8 cellular contexts compared by ENCODE assay signal in the genomic region with DNA sequence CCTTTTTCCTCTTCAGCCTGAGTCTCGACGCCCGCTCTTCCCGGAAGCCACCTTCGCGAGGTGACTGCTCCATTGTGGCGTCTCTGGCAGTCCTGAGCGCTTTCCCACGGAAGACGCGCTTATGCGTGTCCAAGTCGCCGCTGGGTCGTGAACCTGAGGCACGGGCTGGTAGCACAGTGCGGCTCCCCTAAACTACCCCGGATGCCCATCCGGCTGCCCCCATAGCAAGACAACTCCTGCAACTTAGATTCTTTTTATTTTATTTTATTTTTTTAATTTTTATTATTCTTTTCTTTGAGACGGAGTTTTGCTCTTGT. TPM values are rescaled to one million over a fixed set of nuclear protein-coding genes. Genes with fewer than 3 reads are reported as not detected.
DNase-seq lines count a peak whose midpoint lies in the region; ATAC-seq and TF ChIP-seq lines count a peak whose summit lies in the region.

No MANE protein-coding gene starts in this region.

- H3K27ac ChIP-seq in iPS-20b (ENCODE audit: low read length) (peak overlapping the region; percentile 81), thoracic aorta (peak overlapping the region; percentile 82 to 87)

- no peak for DNase-seq in activated CD4-positive, alpha-beta T cell treated with anti-CD3 and anti-CD28 coated beads, Interleukin-2, amount 10 ng/mL, durations not matched to agents 24 days and 14 days
- DNase-seq in activated CD4-positive, alpha-beta T cell treated with anti-CD3 and anti-CD28 coated beads for 4 hours, result no peak
- DNase-seq in activated T-helper 1 cell treated with anti-CD3 and anti-CD28 coated beads, Interleukin-12 subunit alpha, Interleukin-12 subunit beta, Interleukin-2, Interleukin-4 antibody, amounts not matched to agents 30 ng/mL and 10 ng/mL and 1 ng/mL, durations not matched to agents 14 hours and 24 hours and 36 hours (ENCODE audit: low spot score), result no peak
- DNase-seq in thoracic aorta (ENCODE audit: low spot score) (no peak), NCI-H82 (lab: John Stamatoyannopoulos, UW) (no peak), head of caudate nucleus (no peak), DMS153 (lab: John Stamatoyannopoulos, UW) (no peak)

- H3K4me1 Mint-ChIP-seq in activated CD4-positive, alpha-beta T cell treated with anti-CD3 and anti-CD28 coated beads, Interleukin-2, amount 10 ng/mL, durations not matched to agents 24 days and 14 days, result peaks cover 28% of the 10 kb centered on the region
- H3K4me1 Mint-ChIP-seq in activated T-helper 1 cell treated with anti-CD3 and anti-CD28 coated beads, Interleukin-12 subunit alpha, Interleukin-12 subunit beta, Interleukin-2, Interleukin-4 antibody, amounts not matched to agents 30 ng/mL and 10 ng/mL and 1 ng/mL, durations not matched to agents 14 hours and 24 hours and 36 hours (ENCODE audit: low read depth), result peaks cover 26% of the 10 kb centered on the region

- peak overlapping the region; percentile 92 for H3K4me3 Mint-ChIP-seq in activated CD4-positive, alpha-beta T cell treated with anti-CD3 and anti-CD28 coated beads, Interleukin-2, amount 10 ng/mL, durations not matched to agents 24 days and 14 days
- peak overlapping the region; percentile 84 for H3K4me3 Mint-ChIP-seq in activated T-helper 1 cell treated with anti-CD3 and anti-CD28 coated beads, Interleukin-12 subunit alpha, Interleukin-12 subunit beta, Interleukin-2, Interleukin-4 antibody, amounts not matched to agents 30 ng/mL and 10 ng/mL and 1 ng/mL, durations not matched to agents 14 hours and 24 hours and 36 hours

- H3K4me1 ChIP-seq in iPS-20b (ENCODE audit: insufficient read depth, low read length) (peaks cover 8% of the 10 kb centered on the region; the same call in 1 of the 2 replicates), thoracic aorta (ENCODE audit: control insufficient read depth in 1 of 2, low read depth in 2 of 2) (peaks cover 8 to 18% of the 10 kb centered on the region in 2 donors)

- H3K36me3 Mint-ChIP-seq in activated CD4-positive, alpha-beta T cell treated with anti-CD3 and anti-CD28 coated beads, Interleukin-2, amount 10 ng/mL, durations not matched to agents 24 days and 14 days (ENCODE audit: low read depth), result no peaks in the 10 kb centered on the region
- no peaks in the 10 kb centered on the region for H3K36me3 Mint-ChIP-seq in activated T-helper 1 cell treated with anti-CD3 and anti-CD28 coated beads, Interleukin-12 subunit alpha, Interleukin-12 subunit beta, Interleukin-2, Interleukin-4 antibody, amounts not matched to agents 30 ng/mL and 10 ng/mL and 1 ng/mL, durations not matched to agents 14 hours and 24 hours and 36 hours (ENCODE audit: low read depth)

- intact Hi-C loops in activated CD4-positive, alpha-beta T cell treated with anti-CD3 and anti-CD28 coated beads, Interleukin-2, amount 10 ng/mL, durations not matched to agents 24 days and 14 days (cut with micrococcal nuclease), result no loop called here
- intact Hi-C loops in activated T-helper 1 cell treated with anti-CD3 and anti-CD28 coated beads, Interleukin-12 subunit alpha, Interleukin-12 subunit beta, Interleukin-2, Interleukin-4 antibody, amounts not matched to agents 30 ng/mL and 10 ng/mL and 1 ng/mL, durations not matched to agents 14 hours and 24 hours and 36 hours (cut with micrococcal nuclease), result loop anchor here (5.0 kb wide), 1 partner anchor 301 kb away; a partner anchor contains a TSS
- intact Hi-C loops in head of caudate nucleus (cut with DNase I), result loop anchor here (5.0 kb wide), 1 partner anchor 156 kb away; no protein-coding TSS in a partner anchor

- H3K9me3 ChIP-seq in iPS-20b (ENCODE audit: insufficient read depth, low read depth, low read length), result no peaks in the 10 kb centered on the region
- no peaks in the 10 kb centered on the region for H3K9me3 ChIP-seq in thoracic aorta

- no peak for ATAC-seq in thoracic aorta (ENCODE audit: insufficient number of reproducible peaks, low FRiP score, low read depth)

- no peak for TF ChIP-seq CTCF in thoracic aorta (IDR thresholded peaks at IDR 0.05)

- peaks cover 2% of the 10 kb centered on the region for H3K27me3 Mint-ChIP-seq in activated CD4-positive, alpha-beta T cell treated with anti-CD3 and anti-CD28 coated beads, Interleukin-2, amount 10 ng/mL, durations not matched to agents 24 days and 14 days
- peaks cover 5% of the 10 kb centered on the region for H3K27me3 Mint-ChIP-seq in activated T-helper 1 cell treated with anti-CD3 and anti-CD28 coated beads, Interleukin-12 subunit alpha, Interleukin-12 subunit beta, Interleukin-2, Interleukin-4 antibody, amounts not matched to agents 30 ng/mL and 10 ng/mL and 1 ng/mL, durations not matched to agents 14 hours and 24 hours and 36 hours (ENCODE audit: insufficient read depth)

- H3K36me3 ChIP-seq in iPS-20b (ENCODE audit: insufficient read depth, low read depth, low read length) (peaks cover 4% of the 10 kb centered on the region; the same call in 1 of the 2 replicates), thoracic aorta (no peaks in the 10 kb centered on the region)

- H3K27ac Mint-ChIP-seq in activated CD4-positive, alpha-beta T cell treated with anti-CD3 and anti-CD28 coated beads, Interleukin-2, amount 10 ng/mL, durations not matched to agents 24 days and 14 days, result peak overlapping the region; percentile 70
- peak overlapping the region; percentile 59 for H3K27ac Mint-ChIP-seq in activated T-helper 1 cell treated with anti-CD3 and anti-CD28 coated beads, Interleukin-12 subunit alpha, Interleukin-12 subunit beta, Interleukin-2, Interleukin-4 antibody, amounts not matched to agents 30 ng/mL and 10 ng/mL and 1 ng/mL, durations not matched to agents 14 hours and 24 hours and 36 hours

- H3K27me3 ChIP-seq in iPS-20b (ENCODE audit: insufficient read depth, low read length), result peaks cover 43% of the 10 kb centered on the region
- no peaks in the 10 kb centered on the region for H3K27me3 ChIP-seq in thoracic aorta (replicated peaks; ENCODE audit: insufficient read depth)

- H3K9me3 Mint-ChIP-seq in activated CD4-positive, alpha-beta T cell treated with anti-CD3 and anti-CD28 coated beads, Interleukin-2, amount 10 ng/mL, durations not matched to agents 24 days and 14 days, result no peaks in the 10 kb centered on the region
- H3K9me3 Mint-ChIP-seq in activated T-helper 1 cell treated with anti-CD3 and anti-CD28 coated beads, Interleukin-12 subunit alpha, Interleukin-12 subunit beta, Interleukin-2, Interleukin-4 antibody, amounts not matched to agents 30 ng/mL and 10 ng/mL and 1 ng/mL, durations not matched to agents 14 hours and 24 hours and 36 hours, result no peaks in the 10 kb centered on the region

- peak overlapping the region; percentile 69; the same call in 1 of the 2 replicates for H3K9ac ChIP-seq in iPS-20b (ENCODE audit: low read depth, low read length)

- peak overlapping the region; percentile 67 for H3K4me3 ChIP-seq in iPS-20b (ENCODE audit: low read length)
- H3K4me3 ChIP-seq in thoracic aorta, result peak overlapping the region; percentile 80

RNA-seq across cellular contexts. Expression of a gene that starts 2.1 kb away (rescaled TPM):
- 0.07 and 0.09 TPM in 2 replicates for total RNA-seq in activated CD4-positive, alpha-beta T cell treated with anti-CD3 and anti-CD28 coated beads, Interleukin-2, amount 10 ng/mL, durations not matched to agents 24 days and 14 days
- 0.10 and 0.12 TPM in 2 replicates for total RNA-seq in activated T-helper 1 cell treated with anti-CD3 and anti-CD28 coated beads, Interleukin-12 subunit alpha, Interleukin-12 subunit beta, Interleukin-2, Interleukin-4 antibody, amounts not matched to agents 30 ng/mL and 10 ng/mL and 1 ng/mL, durations not matched to agents 14 hours and 24 hours and 36 hours
- total RNA-seq in thoracic aorta, result 1 to 10 TPM; 2.0 to 9.1 TPM

RNA-seq across cellular contexts. Expression of a gene that starts 7.2 kb away (rescaled TPM):
- total RNA-seq in activated CD4-positive, alpha-beta T cell treated with anti-CD3 and anti-CD28 coated beads, Interleukin-2, amount 10 ng/mL, durations not matched to agents 24 days and 14 days, result 7.2 and 8.4 TPM in 2 replicates
- 8.6 and 8.8 TPM in 2 replicates for total RNA-seq in activated T-helper 1 cell treated with anti-CD3 and anti-CD28 coated beads, Interleukin-12 subunit alpha, Interleukin-12 subunit beta, Interleukin-2, Interleukin-4 antibody, amounts not matched to agents 30 ng/mL and 10 ng/mL and 1 ng/mL, durations not matched to agents 14 hours and 24 hours and 36 hours
- 10 to 100 TPM; 17.8 to 34.9 TPM for total RNA-seq in thoracic aorta

RNA-seq across cellular contexts. Expression of a gene that starts 26.3 kb away (rescaled TPM):
- total RNA-seq in activated CD4-positive, alpha-beta T cell treated with anti-CD3 and anti-CD28 coated beads, Interleukin-2, amount 10 ng/mL, durations not matched to agents 24 days and 14 days, result 103 and 106 TPM in 2 replicates
- 139 and 143 TPM in 2 replicates for total RNA-seq in activated T-helper 1 cell treated with anti-CD3 and anti-CD28 coated beads, Interleukin-12 subunit alpha, Interleukin-12 subunit beta, Interleukin-2, Interleukin-4 antibody, amounts not matched to agents 30 ng/mL and 10 ng/mL and 1 ng/mL, durations not matched to agents 14 hours and 24 hours and 36 hours
- total RNA-seq in thoracic aorta, result 100 to 1,000 TPM in 1 of 2 donors, 10 to 100 TPM in 1; 92.1 to 125 TPM
